Comparison of ENCODE assay signal across 1 cellular context in the genomic region with DNA sequence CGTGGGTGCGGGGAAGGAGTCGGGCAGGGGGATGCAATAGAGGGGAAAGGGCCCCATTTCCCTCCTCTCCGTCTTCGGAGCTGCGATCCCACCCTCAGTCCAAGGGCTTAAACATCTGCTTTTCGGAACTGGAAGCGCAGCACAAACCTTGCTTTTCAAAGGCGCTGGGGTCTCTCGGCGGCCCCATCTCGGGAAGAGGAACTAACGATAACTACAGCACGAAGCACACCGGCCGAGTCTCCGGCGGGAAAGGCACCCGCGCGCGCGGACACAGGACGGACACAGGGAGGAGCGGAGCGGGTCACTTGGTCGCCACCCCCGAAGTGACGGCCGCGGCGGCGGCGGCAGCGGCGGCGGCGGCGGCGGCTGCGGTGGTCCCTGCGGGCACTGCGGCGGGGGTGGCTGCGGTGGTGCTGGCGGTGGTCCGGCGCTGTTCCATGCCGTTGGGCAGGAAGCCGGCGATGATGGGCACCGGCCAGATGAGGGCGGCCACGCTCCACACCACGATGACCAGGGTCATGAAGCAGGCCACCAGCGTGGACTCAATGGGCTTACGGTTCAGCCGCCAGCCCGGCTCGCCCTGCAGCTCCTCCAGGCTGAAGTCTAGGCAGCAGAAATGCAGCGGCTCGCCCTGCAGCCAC.
TF ChIP-seq lines count a peak whose summit lies in the region.

No MANE protein-coding gene starts in this region.

TF ChIP-seq in GM23338, 12 proteins besides CTCF, POLR2A, EP300 and RAD21 (continued from another document):
- TF ChIP-seq, protein P1, sequence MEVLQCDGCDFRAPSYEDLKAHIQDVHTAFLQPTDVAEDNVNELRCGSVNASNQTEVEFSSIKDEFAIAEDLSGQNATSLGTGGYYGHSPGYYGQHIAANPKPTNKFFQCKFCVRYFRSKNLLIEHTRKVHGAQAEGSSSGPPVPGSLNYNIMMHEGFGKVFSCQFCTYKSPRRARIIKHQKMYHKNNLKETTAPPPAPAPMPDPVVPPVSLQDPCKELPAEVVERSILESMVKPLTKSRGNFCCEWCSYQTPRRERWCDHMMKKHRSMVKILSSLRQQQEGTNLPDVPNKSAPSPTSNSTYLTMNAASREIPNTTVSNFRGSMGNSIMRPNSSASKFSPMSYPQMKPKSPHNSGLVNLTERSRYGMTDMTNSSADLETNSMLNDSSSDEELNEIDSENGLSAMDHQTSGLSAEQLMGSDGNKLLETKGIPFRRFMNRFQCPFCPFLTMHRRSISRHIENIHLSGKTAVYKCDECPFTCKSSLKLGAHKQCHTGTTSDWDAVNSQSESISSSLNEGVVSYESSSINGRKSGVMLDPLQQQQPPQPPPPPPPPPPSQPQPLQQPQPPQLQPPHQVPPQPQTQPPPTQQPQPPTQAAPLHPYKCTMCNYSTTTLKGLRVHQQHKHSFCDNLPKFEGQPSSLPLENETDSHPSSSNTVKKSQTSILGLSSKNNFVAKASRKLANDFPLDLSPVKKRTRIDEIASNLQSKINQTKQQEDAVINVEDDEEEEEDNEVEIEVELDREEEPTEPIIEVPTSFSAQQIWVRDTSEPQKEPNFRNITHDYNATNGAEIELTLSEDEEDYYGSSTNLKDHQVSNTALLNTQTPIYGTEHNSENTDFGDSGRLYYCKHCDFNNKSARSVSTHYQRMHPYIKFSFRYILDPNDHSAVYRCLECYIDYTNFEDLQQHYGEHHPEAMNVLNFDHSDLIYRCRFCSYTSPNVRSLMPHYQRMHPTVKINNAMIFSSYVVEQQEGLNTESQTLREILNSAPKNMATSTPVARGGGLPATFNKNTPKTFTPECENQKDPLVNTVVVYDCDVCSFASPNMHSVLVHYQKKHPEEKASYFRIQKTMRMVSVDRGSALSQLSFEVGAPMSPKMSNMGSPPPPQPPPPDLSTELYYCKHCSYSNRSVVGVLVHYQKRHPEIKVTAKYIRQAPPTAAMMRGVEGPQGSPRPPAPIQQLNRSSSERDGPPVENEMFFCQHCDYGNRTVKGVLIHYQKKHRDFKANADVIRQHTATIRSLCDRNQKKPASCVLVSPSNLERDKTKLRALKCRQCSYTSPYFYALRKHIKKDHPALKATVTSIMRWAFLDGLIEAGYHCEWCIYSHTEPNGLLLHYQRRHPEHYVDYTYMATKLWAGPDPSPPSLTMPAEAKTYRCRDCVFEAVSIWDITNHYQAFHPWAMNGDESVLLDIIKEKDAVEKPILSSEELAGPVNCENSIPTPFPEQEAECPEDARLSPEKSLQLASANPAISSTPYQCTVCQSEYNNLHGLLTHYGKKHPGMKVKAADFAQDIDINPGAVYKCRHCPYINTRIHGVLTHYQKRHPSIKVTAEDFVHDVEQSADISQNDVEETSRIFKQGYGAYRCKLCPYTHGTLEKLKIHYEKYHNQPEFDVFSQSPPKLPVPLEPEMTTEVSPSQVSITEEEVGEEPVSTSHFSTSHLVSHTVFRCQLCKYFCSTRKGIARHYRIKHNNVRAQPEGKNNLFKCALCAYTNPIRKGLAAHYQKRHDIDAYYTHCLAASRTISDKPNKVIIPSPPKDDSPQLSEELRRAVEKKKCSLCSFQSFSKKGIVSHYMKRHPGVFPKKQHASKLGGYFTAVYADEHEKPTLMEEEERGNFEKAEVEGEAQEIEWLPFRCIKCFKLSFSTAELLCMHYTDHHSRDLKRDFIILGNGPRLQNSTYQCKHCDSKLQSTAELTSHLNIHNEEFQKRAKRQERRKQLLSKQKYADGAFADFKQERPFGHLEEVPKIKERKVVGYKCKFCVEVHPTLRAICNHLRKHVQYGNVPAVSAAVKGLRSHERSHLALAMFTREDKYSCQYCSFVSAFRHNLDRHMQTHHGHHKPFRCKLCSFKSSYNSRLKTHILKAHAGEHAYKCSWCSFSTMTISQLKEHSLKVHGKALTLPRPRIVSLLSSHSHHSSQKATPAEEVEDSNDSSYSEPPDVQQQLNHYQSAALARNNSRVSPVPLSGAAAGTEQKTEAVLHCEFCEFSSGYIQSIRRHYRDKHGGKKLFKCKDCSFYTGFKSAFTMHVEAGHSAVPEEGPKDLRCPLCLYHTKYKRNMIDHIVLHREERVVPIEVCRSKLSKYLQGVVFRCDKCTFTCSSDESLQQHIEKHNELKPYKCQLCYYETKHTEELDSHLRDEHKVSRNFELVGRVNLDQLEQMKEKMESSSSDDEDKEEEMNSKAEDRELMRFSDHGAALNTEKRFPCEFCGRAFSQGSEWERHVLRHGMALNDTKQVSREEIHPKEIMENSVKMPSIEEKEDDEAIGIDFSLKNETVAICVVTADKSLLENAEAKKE (CRISPR knock-in tag; IDR thresholded peaks at IDR 0.05), result no peak
- TF ChIP-seq EZH2phosphoT487 (IDR thresholded peaks at IDR 0.05; ENCODE audit: unreplicated experiment), result no peak
- TF ChIP-seq NANOG (IDR thresholded peaks at IDR 0.05; ENCODE audit: borderline replicate concordance), result no peak
- TF ChIP-seq STAT1 (IDR thresholded peaks at IDR 0.05; ENCODE audit: unreplicated experiment), result no peak
- TF ChIP-seq, protein P2, sequence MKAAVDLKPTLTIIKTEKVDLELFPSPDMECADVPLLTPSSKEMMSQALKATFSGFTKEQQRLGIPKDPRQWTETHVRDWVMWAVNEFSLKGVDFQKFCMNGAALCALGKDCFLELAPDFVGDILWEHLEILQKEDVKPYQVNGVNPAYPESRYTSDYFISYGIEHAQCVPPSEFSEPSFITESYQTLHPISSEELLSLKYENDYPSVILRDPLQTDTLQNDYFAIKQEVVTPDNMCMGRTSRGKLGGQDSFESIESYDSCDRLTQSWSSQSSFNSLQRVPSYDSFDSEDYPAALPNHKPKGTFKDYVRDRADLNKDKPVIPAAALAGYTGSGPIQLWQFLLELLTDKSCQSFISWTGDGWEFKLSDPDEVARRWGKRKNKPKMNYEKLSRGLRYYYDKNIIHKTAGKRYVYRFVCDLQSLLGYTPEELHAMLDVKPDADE (IDR thresholded peaks at IDR 0.05), result no peak
- no peak for TF ChIP-seq ZNF114 (CRISPR knock-in tag; IDR thresholded peaks at IDR 0.05)
- TF ChIP-seq CREB1 (CRISPR knock-in tag; IDR thresholded peaks at IDR 0.05; ENCODE audit: low read depth), result no peak
- no peak for TF ChIP-seq JUNB (IDR thresholded peaks at IDR 0.05; ENCODE audit: unreplicated experiment)
- TF ChIP-seq EZH2 (IDR thresholded peaks at IDR 0.05; ENCODE audit: low read depth, unreplicated experiment), result no peak
- TF ChIP-seq POLR2AphosphoS5 (IDR thresholded peaks at IDR 0.05; ENCODE audit: low read depth), result no peak
- TF ChIP-seq, protein P3, sequence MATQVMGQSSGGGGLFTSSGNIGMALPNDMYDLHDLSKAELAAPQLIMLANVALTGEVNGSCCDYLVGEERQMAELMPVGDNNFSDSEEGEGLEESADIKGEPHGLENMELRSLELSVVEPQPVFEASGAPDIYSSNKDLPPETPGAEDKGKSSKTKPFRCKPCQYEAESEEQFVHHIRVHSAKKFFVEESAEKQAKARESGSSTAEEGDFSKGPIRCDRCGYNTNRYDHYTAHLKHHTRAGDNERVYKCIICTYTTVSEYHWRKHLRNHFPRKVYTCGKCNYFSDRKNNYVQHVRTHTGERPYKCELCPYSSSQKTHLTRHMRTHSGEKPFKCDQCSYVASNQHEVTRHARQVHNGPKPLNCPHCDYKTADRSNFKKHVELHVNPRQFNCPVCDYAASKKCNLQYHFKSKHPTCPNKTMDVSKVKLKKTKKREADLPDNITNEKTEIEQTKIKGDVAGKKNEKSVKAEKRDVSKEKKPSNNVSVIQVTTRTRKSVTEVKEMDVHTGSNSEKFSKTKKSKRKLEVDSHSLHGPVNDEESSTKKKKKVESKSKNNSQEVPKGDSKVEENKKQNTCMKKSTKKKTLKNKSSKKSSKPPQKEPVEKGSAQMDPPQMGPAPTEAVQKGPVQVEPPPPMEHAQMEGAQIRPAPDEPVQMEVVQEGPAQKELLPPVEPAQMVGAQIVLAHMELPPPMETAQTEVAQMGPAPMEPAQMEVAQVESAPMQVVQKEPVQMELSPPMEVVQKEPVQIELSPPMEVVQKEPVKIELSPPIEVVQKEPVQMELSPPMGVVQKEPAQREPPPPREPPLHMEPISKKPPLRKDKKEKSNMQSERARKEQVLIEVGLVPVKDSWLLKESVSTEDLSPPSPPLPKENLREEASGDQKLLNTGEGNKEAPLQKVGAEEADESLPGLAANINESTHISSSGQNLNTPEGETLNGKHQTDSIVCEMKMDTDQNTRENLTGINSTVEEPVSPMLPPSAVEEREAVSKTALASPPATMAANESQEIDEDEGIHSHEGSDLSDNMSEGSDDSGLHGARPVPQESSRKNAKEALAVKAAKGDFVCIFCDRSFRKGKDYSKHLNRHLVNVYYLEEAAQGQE (IDR thresholded peaks at IDR 0.05; ENCODE audit: unreplicated experiment), result no peak
TF ChIP-seq in GM23338: peak in this region for 0.
